ENCODE assay signal across 8 cellular contexts in the genomic region with DNA sequence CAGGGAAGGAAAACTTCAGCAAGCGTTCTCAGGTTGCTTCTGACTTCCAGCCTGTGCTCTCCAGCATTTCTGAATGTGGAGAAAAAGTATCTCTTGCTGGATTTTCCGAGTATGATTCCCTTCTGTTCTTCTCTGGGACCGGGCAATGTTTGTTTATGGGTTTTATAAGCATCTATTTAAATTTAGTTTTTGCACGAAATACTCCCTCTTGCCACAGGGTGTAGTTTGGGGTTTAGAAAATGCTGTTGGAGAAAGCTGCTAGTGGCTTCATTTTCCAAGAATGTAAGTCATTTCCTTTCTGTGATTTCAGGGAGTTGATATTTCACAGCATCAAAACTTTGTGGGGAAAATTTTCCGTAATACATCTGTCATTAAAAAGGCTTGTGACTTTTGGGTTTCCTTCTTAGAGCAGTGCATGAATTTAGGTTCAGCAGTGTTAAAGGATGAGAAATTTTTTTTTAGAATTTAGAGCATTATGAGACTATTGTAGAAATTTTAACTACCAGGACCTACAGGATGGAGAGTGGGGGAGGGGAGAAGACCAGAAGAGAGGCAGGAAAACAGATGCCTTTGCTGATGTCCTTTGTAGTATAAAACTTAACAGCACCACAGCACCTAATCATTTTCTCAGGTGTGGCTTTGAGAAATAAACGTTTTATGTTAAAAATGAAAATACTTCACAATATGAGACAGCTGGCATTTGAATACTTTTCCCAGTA. TPM values are rescaled to one million over a fixed set of nuclear protein-coding genes. Genes with fewer than 3 reads are reported as not detected.
A peak's percentile ranks its signal among the peaks of the same experiment; 100 is the strongest.
DNase-seq lines count a peak whose midpoint lies in the region; ATAC-seq, FAIRE-seq and TF ChIP-seq lines count a peak whose summit lies in the region.

No MANE protein-coding gene starts in this region.

- peaks cover 22 to 33% (median 30%) of the 10 kb centered on the region in 3 donors for H3K27me3 Mint-ChIP-seq in CD14-positive monocyte (ENCODE audit: low read depth in 3 of 3)

- no peak for FAIRE-seq in HTR-8/SVneo (lab: Jason Lieb, UNC)

- peak overlapping the region; percentile 98 for H3K4me3 ChIP-seq in fibroblast of villous mesenchyme (ENCODE audit: low read depth, low read length)

- H3K4me1 Mint-ChIP-seq in CD14-positive monocyte = peaks cover 23% of the 10 kb centered on the region

- H3K9me3 Mint-ChIP-seq in CD14-positive monocyte = peaks cover 0 to 4% (median 0%) of the 10 kb centered on the region in 7 donors

- peak overlapping the region; percentile 88 for H3K27ac ChIP-seq in VCaP

- intact Hi-C loops in CD14-positive monocyte (cut with micrococcal nuclease) = loop anchor here (5.0 to 10.0 kb wide), 2 partner anchors 329 to 332 kb away; partner anchors contain the start of gene RTRAF (in 1 of the 2)

- ATAC-seq in HG02981 (IDR thresholded peaks at IDR 0.05; ENCODE audit: unreplicated experiment) = no peak

- no peaks in the 10 kb centered on the region for H3K36me3 Mint-ChIP-seq in CD14-positive monocyte

- TF ChIP-seq CTCF in CD14-positive monocyte (IDR thresholded peaks at IDR 0.05) (no peak), VCaP (conservative IDR thresholded peaks at IDR 0.05) (peak; percentile 54), fibroblast of villous mesenchyme (IDR thresholded peaks at IDR 0.05; ENCODE audit: insufficient read depth, low read depth, low read length) (peak; percentile 34)

- DNase-seq in CD14-positive monocyte (ENCODE audit: low spot score) (no peak), HTR-8/SVneo (ENCODE audit: insufficient read length, low spot score) (peak; percentile 53), fibroblast of villous mesenchyme (ENCODE audit: low read depth) (peak; percentile 81), pulmonary artery endothelial cell (ENCODE audit: low read depth, low spot score) (peak; percentile 59), NK-92 (lab: John Stamatoyannopoulos, UW; ENCODE audit: unreplicated experiment) (no peak), NCI-H2196 (lab: John Stamatoyannopoulos, UW; ENCODE audit: unreplicated experiment) (no peak)

- H3K27ac Mint-ChIP-seq in CD14-positive monocyte = no peak overlapping the region

- H3K4me3 Mint-ChIP-seq in CD14-positive monocyte = peak overlapping the region; percentile 83 to 92

RNA-seq across cellular contexts. Expression of gene FRMD6, which starts 1.5 kb away (rescaled TPM):
- polyA plus RNA-seq in CD14-positive monocyte = under 1 TPM; 0.12 to 0.25 TPM
- total RNA-seq in fibroblast of villous mesenchyme (475 and 524 TPM in 2 replicates), pulmonary artery endothelial cell (192 and 200 TPM in 2 replicates)

Comparison
In these comparisons a context has a peak if more than half of its experiments do, and no peak if none do; other contexts are left out.
1. DNase-seq: peak in HTR-8/SVneo (single experiment), fibroblast of villous mesenchyme (single experiment) and pulmonary artery endothelial cell (single experiment); none in CD14-positive monocyte (single experiment), NK-92 (single experiment) and NCI-H2196 (single experiment).